ENCODE assay signal across 7 cellular contexts in genomic region chr1:216866714-216867113, GRCh38.
"Had no signal": no experiment of that assay in that cellular context is flagged by ENCODE, and none has a peak within 500 bp of the region (broad histone marks: within the 10 kb centered on the region; RNA-seq: fewer than 3 reads in every experiment).

No MANE protein-coding gene starts in this region.

- ATAC-seq: GM23338, HCT116 had no signal

- H3K36me3 ChIP-seq: HAP-1 had no signal

- DNase-seq: H7, HFFc6, KG1 had no signal

- H3K27ac ChIP-seq: HL-60 had no signal

- H2AFZ ChIP-seq: GM23338 had no signal

- H3K4me3 ChIP-seq: GM23338, HAP-1 had no signal

- H3K4me1 ChIP-seq: HAP-1 had no signal

- H3K9me3 ChIP-seq: HAP-1 had no signal

- H3K4me2 ChIP-seq: GM23338 had no signal
